Comparison of ENCODE assay signal across 8 cellular contexts in the genomic region with DNA sequence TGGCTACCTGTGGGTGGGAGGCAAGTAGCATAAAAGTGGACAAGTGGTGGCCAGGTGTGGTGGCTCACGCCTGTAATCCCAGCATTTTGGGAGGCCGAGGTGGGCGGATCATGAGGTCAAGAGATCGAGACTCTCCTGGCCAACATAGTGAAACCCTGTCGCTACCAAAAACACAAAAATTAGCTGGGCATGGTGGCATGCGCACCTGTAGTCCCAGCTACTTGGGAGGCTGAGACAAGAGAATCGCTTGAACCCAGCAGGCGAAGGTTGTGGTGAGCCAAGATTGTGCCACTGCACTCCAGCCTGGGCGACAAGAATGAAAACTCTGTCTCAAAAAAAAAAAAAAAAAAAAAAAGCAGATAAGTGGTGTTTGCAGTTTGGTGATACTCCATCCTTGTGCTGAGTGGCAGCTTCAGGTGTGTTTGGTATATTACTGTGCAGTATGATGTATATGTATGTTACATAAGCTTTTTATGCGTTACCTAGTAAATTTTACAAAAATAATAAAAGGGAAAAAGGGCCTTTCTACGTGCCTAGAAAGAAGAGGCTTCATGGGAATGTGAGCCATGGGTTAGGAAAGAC. TPM values are rescaled to one million over a fixed set of nuclear protein-coding genes. Genes with fewer than 3 reads are reported as not detected.
DNase-seq lines count a peak whose midpoint lies in the region; ATAC-seq and TF ChIP-seq lines count a peak whose summit lies in the region.

No MANE protein-coding gene starts in this region.

- H3K27ac Mint-ChIP-seq in activated B cell treated with CpG ODN at 0.5 μM for 24 hours: peak overlapping the region; percentile 99
- H3K27ac Mint-ChIP-seq in osteocyte (ENCODE audit: unreplicated experiment): no peak overlapping the region

- CTCF ChIA-PET in activated B cell treated with CpG ODN at 0.5 μM for 24 hours (lab: Charles Lee): interaction anchor here (1.0 to 4.4 kb wide), 12 partner anchors 9 to 115 kb away, joined by 3 to 26 read pairs (median 8); a partner anchor contains a TSS

- H3K36me3 ChIP-seq in ACC112 (ENCODE audit: insufficient read depth, low read length) (no peaks in the 10 kb centered on the region), lung (ENCODE audit: control insufficient read depth in 2 of 2, insufficient read depth in 2 of 2, low read length in 2 of 2) (no peaks in the 10 kb centered on the region)

- WGBS in lung, 2 donors: 55 to 61% methylated on average over 11 of the region's 11 CpGs

- ATAC-seq in GM21576 (IDR thresholded peaks at IDR 0.05; ENCODE audit: unreplicated experiment) (peak; percentile 4), activated B cell treated with CpG ODN at 0.5 μM for 24 hours (ENCODE audit: low read depth) (peak; percentile 8), lung (ENCODE audit: insufficient read depth, low FRiP score) (no peak), GM18858 (IDR thresholded peaks at IDR 0.05; ENCODE audit: unreplicated experiment) (no peak), GM18517 (IDR thresholded peaks at IDR 0.05; ENCODE audit: unreplicated experiment) (no peak)

- POLR2A ChIA-PET in activated B cell treated with CpG ODN at 0.5 μM for 24 hours (lab: Charles Lee): interaction anchor here (0.7 to 5.8 kb wide), 31 partner anchors 9 to 486 kb away, joined by 3 to 54 read pairs (median 9); a partner anchor contains a TSS

- no peak for DNase-seq in activated B cell treated with CpG ODN at 0.5 μM for 24 hours
- no peak for DNase-seq in lung (ENCODE audit: low spot score)
- DNase-seq in osteocyte (ENCODE audit: extremely low spot score, unreplicated experiment): no peak
- no peak for DNase-seq in posterior vena cava (ENCODE audit: low spot score)

- H3K36me3 Mint-ChIP-seq in activated B cell treated with CpG ODN at 0.5 μM for 24 hours (ENCODE audit: low read depth) (peaks cover 13% of the 10 kb centered on the region), osteocyte (ENCODE audit: unreplicated experiment) (no peaks in the 10 kb centered on the region)

- intact Hi-C loops in activated B cell treated with CpG ODN at 0.5 μM for 24 hours (cut with micrococcal nuclease) (loop anchor here (1.0 to 2.0 kb wide), 6 partner anchors 21 to 487 kb away; a partner anchor contains a TSS), posterior vena cava (cut with DNase I) (loop anchor here (10.0 kb wide), 3 partner anchors 85 to 265 kb away; a partner anchor contains a TSS)

- TF ChIP-seq CTCF in activated B cell treated with CpG ODN at 0.5 μM for 24 hours (IDR thresholded peaks at IDR 0.05): no peak
- TF ChIP-seq CTCF in lung (IDR thresholded peaks at IDR 0.05; ENCODE audit: control extremely low read depth, extremely low read depth): no peak
- TF ChIP-seq CTCF in osteocyte (IDR thresholded peaks at IDR 0.05): no peak

- no peak overlapping the region for H3K27ac ChIP-seq in ACC112 (ENCODE audit: low read depth, low read length)
- H3K27ac ChIP-seq in lung (ENCODE audit: low read depth in 1 of 2, low read length in 1 of 2): peak overlapping the region; percentile 58 to 78

- H3K27me3 Mint-ChIP-seq in activated B cell treated with CpG ODN at 0.5 μM for 24 hours: no peaks in the 10 kb centered on the region
- peaks cover 35% of the 10 kb centered on the region for H3K27me3 Mint-ChIP-seq in osteocyte (ENCODE audit: unreplicated experiment)

- no peaks in the 10 kb centered on the region for H3K27me3 ChIP-seq in ACC112 (ENCODE audit: insufficient read depth, low read length)
- H3K27me3 ChIP-seq in lung (ENCODE audit: control insufficient read depth, insufficient read depth): no peaks in the 10 kb centered on the region

- peaks cover 84% of the 10 kb centered on the region for H3K4me1 Mint-ChIP-seq in activated B cell treated with CpG ODN at 0.5 μM for 24 hours
- peaks cover 4% of the 10 kb centered on the region for H3K4me1 Mint-ChIP-seq in osteocyte (ENCODE audit: unreplicated experiment)

- H3K79me2 ChIP-seq in ACC112 (ENCODE audit: control insufficient read depth, insufficient read depth, low read length, unreplicated experiment): no peaks in the 10 kb centered on the region

- H3K4me3 ChIP-seq in ACC112 (ENCODE audit: low read depth, low read length) (peak overlapping the region; percentile 64; the same call in 1 of the 2 replicates), lung (peak overlapping the region; percentile 23)

- H3K9me3 ChIP-seq in lung (ENCODE audit: control insufficient read depth in 2 of 2, insufficient read depth in 1 of 2, low read length in 1 of 2): no peaks in the 10 kb centered on the region

- H3K4me1 ChIP-seq in ACC112 (ENCODE audit: control insufficient read depth, insufficient read depth, low read length, unreplicated experiment) (no peaks in the 10 kb centered on the region), lung (ENCODE audit: control insufficient read depth in 2 of 2, insufficient read depth in 2 of 2, low read length in 2 of 2) (peaks cover 0 to 9% of the 10 kb centered on the region in 2 donors)

- H2AFZ ChIP-seq in ACC112 (ENCODE audit: low read length, unreplicated experiment): no peak overlapping the region

- no peaks in the 10 kb centered on the region for H3K9me3 Mint-ChIP-seq in activated B cell treated with CpG ODN at 0.5 μM for 24 hours
- H3K9me3 Mint-ChIP-seq in osteocyte (ENCODE audit: unreplicated experiment): no peaks in the 10 kb centered on the region

- H3K4me3 Mint-ChIP-seq in activated B cell treated with CpG ODN at 0.5 μM for 24 hours: peak overlapping the region; percentile 97
- H3K4me3 Mint-ChIP-seq in osteocyte (ENCODE audit: unreplicated experiment): no peak overlapping the region

RNA-seq across cellular contexts. Expression of a gene that starts 0.9 kb away (rescaled TPM):
- 44.5 and 44.7 TPM in 2 replicates for total RNA-seq in activated B cell treated with CpG ODN at 0.5 μM for 24 hours
- total RNA-seq in lung: 10 to 100 TPM; 58.7 to 60.3 TPM
- 10 to 100 TPM; 64.1 to 77.7 TPM for polyA plus RNA-seq in lung
- not detected in 2 replicates for total RNA-seq in osteocyte
- total RNA-seq in posterior vena cava: 10 to 100 TPM; 26.7 to 36.4 TPM

RNA-seq across cellular contexts. Expression of a gene that starts 21.4 kb away (rescaled TPM):
- total RNA-seq in activated B cell treated with CpG ODN at 0.5 μM for 24 hours (not detected in 2 replicates), lung (10 to 100 TPM in 1 of 2 donors, 1 to 10 TPM in 1; 8.8 to 36.8 TPM), osteocyte (not detected in 2 replicates), posterior vena cava (under 1 TPM; 0.29 to 0.69 TPM)
- polyA plus RNA-seq in lung: 1 to 10 TPM; 8.0 to 9.3 TPM

RNA-seq across cellular contexts. Expression of a gene that starts 46.9 kb away (rescaled TPM):
- total RNA-seq in activated B cell treated with CpG ODN at 0.5 μM for 24 hours: 0.49 and 0.78 TPM in 2 replicates
- total RNA-seq in lung: under 1 TPM; 0.31 to 0.49 TPM
- under 1 TPM; 0.11 to 0.12 TPM for polyA plus RNA-seq in lung
- total RNA-seq in osteocyte: not detected in 2 replicates
- total RNA-seq in posterior vena cava: 1 to 10 TPM in 1 of 2 donors, under 1 TPM in 1; 0.76 to 2.2 TPM

Comparison
In these comparisons a context has a peak if more than half of its experiments do, and no peak if none do; other contexts are left out.
1. ATAC-seq: peak in GM21576 (single experiment) and activated B cell treated with CpG ODN at 0.5 μM for 24 hours (single experiment); none in lung (single experiment), GM18858 (single experiment) and GM18517 (single experiment).
2. RNA of a gene that starts 0.9 kb away (total RNA-seq): 58.7 to 60.3 TPM in lung, 44.5 to 44.7 TPM in activated B cell treated with CpG ODN at 0.5 μM for 24 hours and 26.7 to 36.4 TPM in posterior vena cava; not detected in osteocyte; every median in the first group is over 10 times any median in the second.